Comparison of ENCODE assay signal across 10 cellular contexts in the genomic region with DNA sequence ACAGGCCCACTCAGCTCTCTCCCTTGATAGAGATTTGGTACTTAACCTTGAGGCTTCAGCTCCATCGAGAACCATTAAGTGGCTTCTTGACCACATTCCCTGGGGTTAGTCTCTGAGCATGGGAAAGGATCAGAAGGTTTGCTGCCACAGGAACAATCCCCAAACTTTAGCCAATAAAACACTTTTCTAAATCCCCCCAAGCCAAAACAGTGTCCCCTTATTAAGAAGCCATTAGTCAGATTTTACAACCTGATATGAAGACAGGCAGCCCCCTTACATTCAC. TPM values are rescaled to one million over a fixed set of nuclear protein-coding genes. Genes with fewer than 3 reads are reported as not detected.
DNase-seq lines count a peak whose midpoint lies in the region; ATAC-seq, FAIRE-seq and TF ChIP-seq lines count a peak whose summit lies in the region.
"Had no signal": no experiment of that assay in that cellular context is flagged by ENCODE, and none has a peak within 500 bp of the region (broad histone marks: within the 10 kb centered on the region; RNA-seq: fewer than 3 reads in every experiment).

No MANE protein-coding gene starts in this region.

- H3K79me2 ChIP-seq in HepG2 (ENCODE audit: insufficient read depth, low read length), result no peaks in the 10 kb centered on the region

- H3K9ac ChIP-seq in HepG2 (ENCODE audit: insufficient read depth, low read depth, low read length) (peak overlapping the region; percentile 26; the same call in 1 of the 2 replicates), stomach smooth muscle (ENCODE audit: low read length in 2 of 2) (peak overlapping the region; percentile 58 to 72)

- no peaks in the 10 kb centered on the region for H3K27me3 Mint-ChIP-seq in activated CD4-positive, alpha-beta T cell treated with anti-CD3 and anti-CD28 coated beads for 36 hours
- no peaks in the 10 kb centered on the region for H3K27me3 Mint-ChIP-seq in activated naive CD8-positive, alpha-beta T cell treated with anti-CD3 and anti-CD28 coated beads, Interleukin-2, amount 10 ng/mL, durations not matched to agents 7 days and 5 days
- H3K27me3 Mint-ChIP-seq in Caco-2 (ENCODE audit: insufficient read depth, unreplicated experiment), result peaks cover 3% of the 10 kb centered on the region

- no peaks in the 10 kb centered on the region for H3K27me3 ChIP-seq in HepG2 (ENCODE audit: control insufficient read depth in 1 of 2, insufficient read depth in 2 of 2, low read length in 2 of 2)
- no peaks in the 10 kb centered on the region for H3K27me3 ChIP-seq in stomach smooth muscle (ENCODE audit: control insufficient read depth in 1 of 2, insufficient read depth in 2 of 2, low read length in 2 of 2)
- H3K27me3 ChIP-seq in Caco-2 (replicated peaks; ENCODE audit: control insufficient read depth, insufficient read depth, low read length), result no peaks in the 10 kb centered on the region

- H3K9me3 Mint-ChIP-seq in activated CD4-positive, alpha-beta T cell treated with anti-CD3 and anti-CD28 coated beads for 36 hours (ENCODE audit: low read depth), result no peaks in the 10 kb centered on the region
- peaks cover 2% of the 10 kb centered on the region for H3K9me3 Mint-ChIP-seq in activated naive CD8-positive, alpha-beta T cell treated with anti-CD3 and anti-CD28 coated beads, Interleukin-2, amount 10 ng/mL, durations not matched to agents 7 days and 5 days
- H3K9me3 Mint-ChIP-seq in Caco-2 (ENCODE audit: unreplicated experiment), result no peaks in the 10 kb centered on the region

- intact Hi-C loops in activated CD4-positive, alpha-beta T cell treated with anti-CD3 and anti-CD28 coated beads for 36 hours (cut with DNase I, micrococcal nuclease), result no loop called here
- intact Hi-C loops in HepG2 (cut with micrococcal nuclease; ENCODE audit: unreplicated experiment) (loop anchor here (2.0 to 5.0 kb wide), 2 partner anchors 1209 to 1598 kb away; no protein-coding TSS in a partner anchor), Caco-2 (cut with micrococcal nuclease; ENCODE audit: unreplicated experiment) (no loop called here)

- TF ChIP-seq RAD21 in HepG2 (CRISPR knock-in tag; IDR thresholded peaks at IDR 0.05), result no peak

- peak overlapping the region; percentile 50 for H3K4me3 Mint-ChIP-seq in activated CD4-positive, alpha-beta T cell treated with anti-CD3 and anti-CD28 coated beads for 36 hours
- H3K4me3 Mint-ChIP-seq in activated naive CD8-positive, alpha-beta T cell treated with anti-CD3 and anti-CD28 coated beads, Interleukin-2, amount 10 ng/mL, durations not matched to agents 7 days and 5 days, result peak overlapping the region; percentile 58
- H3K4me3 Mint-ChIP-seq in Caco-2 (ENCODE audit: unreplicated experiment), result no peak overlapping the region

- H3K36me3 Mint-ChIP-seq in activated CD4-positive, alpha-beta T cell treated with anti-CD3 and anti-CD28 coated beads for 36 hours (ENCODE audit: low read depth), result no peaks in the 10 kb centered on the region
- H3K36me3 Mint-ChIP-seq in activated naive CD8-positive, alpha-beta T cell treated with anti-CD3 and anti-CD28 coated beads, Interleukin-2, amount 10 ng/mL, durations not matched to agents 7 days and 5 days, result no peaks in the 10 kb centered on the region
- H3K36me3 Mint-ChIP-seq in Caco-2 (ENCODE audit: insufficient read depth, unreplicated experiment), result no peaks in the 10 kb centered on the region

- POLR2A ChIA-PET in activated CD4-positive, alpha-beta T cell treated with anti-CD3 and anti-CD28 coated beads for 36 hours (lab: Charles Lee), result no interaction called here
- POLR2A ChIA-PET in activated naive CD8-positive, alpha-beta T cell treated with anti-CD3 and anti-CD28 coated beads, Interleukin-2, amount 10 ng/mL, durations not matched to agents 7 days and 5 days (lab: Charles Lee), result no interaction called here
- POLR2A ChIA-PET in HepG2 (lab: Yijun Ruan, JAX) (no interaction called here), Caco-2 (lab: Charles Lee) (no interaction called here)

- ATAC-seq in activated CD4-positive, alpha-beta T cell treated with anti-CD3 and anti-CD28 coated beads for 36 hours, result no peak
- no peak for ATAC-seq in activated naive CD8-positive, alpha-beta T cell treated with anti-CD3 and anti-CD28 coated beads, Interleukin-2, amount 10 ng/mL, durations not matched to agents 7 days and 5 days (ENCODE audit: low read depth)
- ATAC-seq in HepG2, result peak; percentile 65

- H4K20me1 ChIP-seq in HepG2 (ENCODE audit: insufficient read depth, low read length), result no peaks in the 10 kb centered on the region

- H3K4me2 ChIP-seq in HepG2 (ENCODE audit: low read depth, low read length), result peak overlapping the region; percentile 66

- peak overlapping the region; percentile 51 to 53 (median 51) for H3K4me3 ChIP-seq in HepG2 (replicated peaks in 1 of 3; ENCODE audit: insufficient read depth in 1 of 3, low read depth in 2 of 3, low read length in 3 of 3)
- peak overlapping the region; percentile 63 to 76 for H3K4me3 ChIP-seq in stomach smooth muscle (ENCODE audit: low read length in 2 of 2)
- H3K4me3 ChIP-seq in Caco-2 (ENCODE audit: low read depth, low read length), result no peak overlapping the region

- H3K27ac Mint-ChIP-seq in activated CD4-positive, alpha-beta T cell treated with anti-CD3 and anti-CD28 coated beads for 36 hours, result peak overlapping the region; percentile 27
- H3K27ac Mint-ChIP-seq in activated naive CD8-positive, alpha-beta T cell treated with anti-CD3 and anti-CD28 coated beads, Interleukin-2, amount 10 ng/mL, durations not matched to agents 7 days and 5 days, result peak overlapping the region; percentile 49
- H3K27ac Mint-ChIP-seq in Caco-2 (ENCODE audit: unreplicated experiment), result no peak overlapping the region

- H3K36me3 ChIP-seq in HepG2 (replicated peaks in 1 of 2; ENCODE audit: control insufficient read depth in 1 of 2, insufficient read depth in 2 of 2, low read length in 2 of 2) (no peaks in the 10 kb centered on the region), stomach smooth muscle (ENCODE audit: control insufficient read depth in 2 of 2, insufficient read depth in 2 of 2, low read length in 2 of 2) (no peaks in the 10 kb centered on the region), Caco-2 (ENCODE audit: control insufficient read depth, insufficient read depth, low read length) (no peaks in the 10 kb centered on the region)

- no peaks in the 10 kb centered on the region for H3K9me3 ChIP-seq in HepG2 (ENCODE audit: low read length)
- no peaks in the 10 kb centered on the region for H3K9me3 ChIP-seq in stomach smooth muscle (ENCODE audit: control insufficient read depth in 2 of 2, low read length in 2 of 2)
- no peaks in the 10 kb centered on the region for H3K9me3 ChIP-seq in Caco-2

- CTCF ChIA-PET in activated CD4-positive, alpha-beta T cell treated with anti-CD3 and anti-CD28 coated beads for 36 hours (lab: Charles Lee), result interaction anchor here (0.8 to 1.0 kb wide), 2 partner anchors 8 to 145 kb away, joined by 3 to 4 read pairs; no protein-coding TSS in a partner anchor
- CTCF ChIA-PET in HepG2 (lab: Yijun Ruan, JAX; ENCODE audit: low intra/inter-chr PET ratio, low total read pairs), result no interaction called here
- CTCF ChIA-PET in Caco-2 (lab: Charles Lee), result no interaction called here

- TF ChIP-seq POLR2A in HepG2 (IDR thresholded peaks at IDR 0.05; ENCODE audit: insufficient read depth in 1 of 2, low read depth in 2 of 2, low read length in 2 of 2), result no peak

- H3K4me1 ChIP-seq in HepG2 (ENCODE audit: insufficient read depth, low read length) (peaks cover 9% of the 10 kb centered on the region; the same call in 1 of the 2 replicates), stomach smooth muscle (ENCODE audit: control insufficient read depth, insufficient read depth, low read length) (peaks cover 8% of the 10 kb centered on the region), Caco-2 (no peaks in the 10 kb centered on the region)

- no peak for DNase-seq in activated CD4-positive, alpha-beta T cell treated with anti-CD3 and anti-CD28 coated beads for 36 hours
- DNase-seq in activated CD4-positive, alpha-beta T cell treated with anti-CD3 and anti-CD28 coated beads for 48 hours, result no peak
- no peak for DNase-seq in activated naive CD8-positive, alpha-beta T cell treated with anti-CD3 and anti-CD28 coated beads, Interleukin-2, amount 10 ng/mL, durations not matched to agents 7 days and 5 days
- no peak for DNase-seq in HepG2 (ENCODE audit: low spot score)
- DNase-seq in T-helper 9 cell, result no peak
- no peak for DNase-seq in Caco-2
- DNase-seq in NCI-H187 treated with DMSO at 0.1 percent for 48 hours (lab: John Stamatoyannopoulos, UW), result no peak
- DNase-seq: activated gamma-delta T cell treated with Interleukin-2 at 50 U/mL for 16 hours had no signal

- peak overlapping the region; percentile 89 for H2AFZ ChIP-seq in HepG2 (ENCODE audit: low read length)

- no TSS peak for BruUV-seq in HepG2 (replicated peaks; lab: Mats Ljungman, UMichigan)
- no TSS peak for BruUV-seq in Caco-2 (replicated peaks; lab: Mats Ljungman, UMichigan)

- in situ Hi-C loops in HepG2 (cut with HindIII; ENCODE audit: extremely low pct_ligation_motif_present, low pct_unique_long_range_greater_than_20kb), result no loop called here

- H3K4me1 Mint-ChIP-seq in activated CD4-positive, alpha-beta T cell treated with anti-CD3 and anti-CD28 coated beads for 36 hours, result peaks cover 15% of the 10 kb centered on the region
- peaks cover 7% of the 10 kb centered on the region for H3K4me1 Mint-ChIP-seq in activated naive CD8-positive, alpha-beta T cell treated with anti-CD3 and anti-CD28 coated beads, Interleukin-2, amount 10 ng/mL, durations not matched to agents 7 days and 5 days
- no peaks in the 10 kb centered on the region for H3K4me1 Mint-ChIP-seq in Caco-2 (ENCODE audit: low read depth, unreplicated experiment)

- TF ChIP-seq CTCF in HepG2 (CRISPR knock-in tag; IDR thresholded peaks at IDR 0.05) (no peak), Caco-2 (IDR thresholded peaks at IDR 0.05; ENCODE audit: insufficient read depth in 1 of 2, low read depth in 1 of 2, low read length in 1 of 2, severe bottlenecking in 1 of 2, unreplicated experiment in 1 of 2) (no peak)

- TF ChIP-seq EP300 in HepG2 (IDR thresholded peaks at IDR 0.05; ENCODE audit: low read depth in 2 of 2, low read length in 2 of 2) (no peak), HepG2 (CRISPR knock-in tag; IDR thresholded peaks at IDR 0.05; ENCODE audit: borderline replicate concordance) (no peak)

- WGBS in HepG2 (ENCODE audit: low lambda C conversion rate), result 18% methylated on average over 1 of the region's 1 CpG

- no peak for FAIRE-seq in HepG2 (lab: Jason Lieb, UNC)
- FAIRE-seq: GM12891 had no signal

- H3K27ac ChIP-seq in HepG2 (ENCODE audit: extremely low read length, insufficient read depth, low read length), result no peak overlapping the region
- H3K27ac ChIP-seq in stomach smooth muscle (ENCODE audit: low read length), result peak overlapping the region; percentile 13

RNA-seq across cellular contexts. Expression of gene SLC8A1, which starts 37.7 kb away (rescaled TPM):
- 1 to 10 TPM; 1.9 to 2.3 TPM for total RNA-seq in activated CD4-positive, alpha-beta T cell treated with anti-CD3 and anti-CD28 coated beads for 36 hours
- under 1 TPM; 0.68 to 0.75 TPM for total RNA-seq in activated naive CD8-positive, alpha-beta T cell treated with anti-CD3 and anti-CD28 coated beads, Interleukin-2, amount 10 ng/mL, durations not matched to agents 7 days and 5 days
- total RNA-seq in HepG2 (2016; rRNA removed; fragmentation: Illumina TruSeq; extraction: Trizol) (not detected in 2 replicates), Caco-2 (2022) (0.21 and 0.43 TPM in 2 replicates)
- total RNA-seq in HepG2 (2016; cell fraction: cytosol; rRNA removed; fragmentation: Illumina TruSeq; extraction: Trizol; ENCODE audit: low read depth), result not detected in 2 replicates
- total RNA-seq in HepG2 (2016; cell fraction: insoluble cytoplasmic fraction; rRNA removed; fragmentation: Illumina TruSeq; extraction: Trizol), result not detected in 2 replicates
- total RNA-seq in HepG2 (2016; cell fraction: membrane; rRNA removed; fragmentation: Illumina TruSeq; extraction: Trizol), result not detected in 2 replicates
- not detected in 2 replicates for total RNA-seq in HepG2 (2016; cell fraction: nucleus; rRNA removed; fragmentation: Illumina TruSeq; extraction: Trizol)
- polyA plus RNA-seq in HepG2 (2011; rRNA removed), result not detected in 2 replicates
- polyA plus RNA-seq in HepG2 (2011; cell fraction: cytosol; rRNA removed), result not detected in 2 replicates
- not detected in 2 replicates for polyA plus RNA-seq in HepG2 (2011; cell fraction: nucleus; rRNA removed)
- polyA plus RNA-seq in HepG2 (2012), result not detected in 2 replicates
- polyA plus RNA-seq in HepG2 (2016; cell fraction: cytosol; fragmentation: Illumina TruSeq; extraction: Trizol; ENCODE audit: low read depth), result not detected in 2 replicates
- not detected in 2 replicates for polyA plus RNA-seq in HepG2 (2016; cell fraction: insoluble cytoplasmic fraction; fragmentation: Illumina TruSeq; extraction: Trizol; ENCODE audit: low read depth)
- not detected in 2 replicates for polyA plus RNA-seq in HepG2 (2016; cell fraction: membrane; fragmentation: Illumina TruSeq; extraction: Trizol; ENCODE audit: low read depth)
- polyA plus RNA-seq in HepG2 (2016; cell fraction: nucleus; fragmentation: Illumina TruSeq; extraction: Trizol; ENCODE audit: insufficient read depth, low read depth), result not detected in 2 replicates
- polyA minus RNA-seq in HepG2 (2011; rRNA and poly(A)+ RNA removed; ENCODE audit: low replicate concordance), result under 0.01 TPM in 2 replicates
- not detected in 2 replicates for polyA minus RNA-seq in HepG2 (2011; cell fraction: cytosol; rRNA and poly(A)+ RNA removed)
- polyA minus RNA-seq in HepG2 (2011; cell fraction: nucleus; rRNA and poly(A)+ RNA removed), result not detected in 2 replicates
